ENCODE assay signal across 1 cellular context in the genomic region with DNA sequence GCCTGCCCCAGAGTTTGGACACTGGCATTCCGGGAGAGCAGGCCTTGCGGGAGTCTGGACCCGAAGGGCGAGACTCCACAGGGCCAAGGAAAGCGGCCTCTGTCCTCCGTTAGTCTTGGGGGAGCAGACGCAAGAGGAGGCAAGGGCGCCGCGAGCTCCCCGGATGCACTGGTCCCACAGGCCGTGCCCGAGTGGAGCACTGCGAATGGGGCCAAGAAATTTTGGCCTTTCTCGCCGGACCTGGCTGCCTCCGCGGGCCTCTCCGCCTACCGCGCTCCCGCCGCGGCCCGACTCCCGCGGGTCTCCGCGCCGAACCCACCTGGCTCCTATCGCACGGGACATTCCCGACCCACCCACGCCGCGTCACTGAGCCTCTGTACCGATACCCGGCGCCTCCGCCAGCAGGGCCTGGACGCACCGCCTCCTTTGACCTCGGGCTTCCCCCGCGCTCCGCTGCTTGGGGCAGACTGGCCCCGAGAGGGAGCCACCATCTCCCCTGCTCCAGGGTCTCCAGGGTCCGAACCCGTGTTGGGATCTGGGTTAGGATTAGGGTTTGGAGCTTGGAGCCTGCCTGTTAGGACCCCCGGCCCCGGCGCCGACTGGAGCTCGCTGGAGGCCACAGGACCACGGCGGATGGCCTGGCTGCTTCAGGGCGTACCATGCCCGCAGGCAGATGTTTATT.
A peak's percentile ranks its signal among the peaks of the same experiment; 100 is the strongest.
TF ChIP-seq lines count a peak whose summit lies in the region.

No MANE protein-coding gene starts in this region.

TF ChIP-seq in GM12878, 131 proteins besides CTCF, POLR2A, EP300 and RAD21:
- TF ChIP-seq E2F4 (IDR thresholded peaks at IDR 0.05; ENCODE audit: low read depth, low read length) (no peak), FOS (IDR thresholded peaks at IDR 0.05; ENCODE audit: borderline replicate concordance, extremely low read depth, insufficient read length) (no peak), BHLHE40 (IDR thresholded peaks at IDR 0.05; ENCODE audit: borderline replicate concordance in 1 of 2, low read depth in 2 of 2, low read length in 1 of 2) (peak; percentile 11 to 32; a peak in 1 of 4 replicates), ZSCAN29 (IDR thresholded peaks at IDR 0.05) (no peak), NR2F1 (conservative IDR thresholded peaks at IDR 0.05) (peak; percentile 52; the same call in 1 of the 2 replicates)
TF ChIP-seq in GM12878: peak in this region for 2.
